ENCODE assay signal across 22 cellular contexts in genomic region chr14:66575014-66575413, GRCh38.
DNase-seq lines count a peak whose midpoint lies in the region; ATAC-seq, FAIRE-seq and TF ChIP-seq lines count a peak whose summit lies in the region.
"Had no signal": no experiment of that assay in that cellular context is flagged by ENCODE, and none has a peak within 500 bp of the region (broad histone marks: within the 10 kb centered on the region; RNA-seq: fewer than 3 reads in every experiment).

No MANE protein-coding gene starts in this region.

- in situ Hi-C loops in HepG2 (cut with HindIII; ENCODE audit: extremely low pct_ligation_motif_present, low pct_unique_long_range_greater_than_20kb) (no loop called here), GM12878 (cut with MboI) (no loop called here)

- intact Hi-C loops in HepG2 (cut with micrococcal nuclease; ENCODE audit: unreplicated experiment) (no loop called here), right lobe of liver (cut with DNase I) (no loop called here), GM12878 (cut with micrococcal nuclease; ENCODE audit: unreplicated experiment) (no loop called here)

- POLR2A ChIA-PET in HepG2 (lab: Yijun Ruan, JAX) = no interaction called here
- POLR2A ChIA-PET in GM12878 (lab: Charles Lee) = no interaction called here

- TF ChIP-seq POLR2A in HepG2 (IDR thresholded peaks at IDR 0.05; ENCODE audit: insufficient read depth in 1 of 2, low read depth in 2 of 2, low read length in 2 of 2) (no peak), right lobe of liver (IDR thresholded peaks at IDR 0.05) (no peak), GM12878 (IDR thresholded peaks at IDR 0.05; ENCODE audit: low read depth, low read length) (no peak)

- H3K9ac ChIP-seq in HepG2 (ENCODE audit: insufficient read depth, low read depth, low read length) (no peak overlapping the region), GM12878 (ENCODE audit: control insufficient read depth, insufficient read depth, low read length) (no peak overlapping the region)
- H3K9ac ChIP-seq: BLaER1 treated with 17β-estradiol and CSF1 and Interleukin-3, amounts not matched to agents 10 nM and 100 nM had no signal

- TF ChIP-seq CTCF in HepG2 (CRISPR knock-in tag; IDR thresholded peaks at IDR 0.05) (no peak), right lobe of liver (IDR thresholded peaks at IDR 0.05) (no peak), GM12878 (IDR thresholded peaks at IDR 0.05 in 2 of 3, conservative IDR thresholded peaks at IDR 0.05 in 1 of 3; ENCODE audit: control insufficient read depth in 2 of 3, extremely low read depth in 1 of 3, insufficient read depth in 1 of 3, low read depth in 3 of 3, low read length in 3 of 3) (no peak)

- no peak overlapping the region for H2AFZ ChIP-seq in HepG2 (ENCODE audit: low read length)
- no peak overlapping the region for H2AFZ ChIP-seq in GM12878 (ENCODE audit: control insufficient read depth, low read depth, low read length)

- H3K27ac ChIP-seq in HepG2 (ENCODE audit: extremely low read length, insufficient read depth, low read length) (no peak overlapping the region), right lobe of liver (no peak overlapping the region), GM12878 (ENCODE audit: control insufficient read depth, insufficient read depth) (no peak overlapping the region)
- H3K27ac ChIP-seq: 22Rv1; A549; BLaER1 treated with 17β-estradiol and CSF1 and Interleukin-3, amounts not matched to agents 10 nM and 100 nM; C4-2B had no signal

- H3K4me2 ChIP-seq in HepG2 (ENCODE audit: low read depth, low read length) (no peak overlapping the region), GM12878 (ENCODE audit: control insufficient read depth, insufficient read depth) (no peak overlapping the region)
- H3K4me2 ChIP-seq: A549; BLaER1 treated with 17β-estradiol and CSF1 and Interleukin-3, amounts not matched to agents 10 nM and 100 nM had no signal

- H3K4me1 ChIP-seq in HepG2 (ENCODE audit: insufficient read depth, low read length) = no peaks in the 10 kb centered on the region
- H3K4me1 ChIP-seq in right lobe of liver = peaks cover 0 to 6% (median 0%) of the 10 kb centered on the region in 4 donors
- H3K4me1 ChIP-seq in GM12878 (ENCODE audit: control insufficient read depth, insufficient read depth, low read length) = no peaks in the 10 kb centered on the region
- H3K4me1 ChIP-seq: A549; BLaER1 treated with 17β-estradiol and CSF1 and Interleukin-3, amounts not matched to agents 10 nM and 100 nM; Caco-2 had no signal

- TF ChIP-seq EP300 in HepG2 (IDR thresholded peaks at IDR 0.05; ENCODE audit: low read depth in 2 of 2, low read length in 2 of 2) (no peak), HepG2 (CRISPR knock-in tag; IDR thresholded peaks at IDR 0.05; ENCODE audit: borderline replicate concordance) (no peak), GM12878 (IDR thresholded peaks at IDR 0.05; ENCODE audit: borderline replicate concordance in 1 of 2, control insufficient read depth in 1 of 2, low read depth in 2 of 2, low read length in 2 of 2) (no peak)

- RAD21 ChIA-PET in GM12878 (lab: Charles Lee; ENCODE audit: unreplicated experiment) = no interaction called here

- peaks cover 45% of the 10 kb centered on the region for H3K9me3 ChIP-seq in HepG2 (ENCODE audit: low read length)
- H3K9me3 ChIP-seq in right lobe of liver = peaks cover 0 to 7% (median 0%) of the 10 kb centered on the region in 4 donors
- peaks cover 32% of the 10 kb centered on the region for H3K9me3 ChIP-seq in GM12878 (replicated peaks; ENCODE audit: control insufficient read depth, insufficient read depth, low read length)
- H3K9me3 ChIP-seq: Caco-2 had no signal

- H3K27me3 ChIP-seq in HepG2 (ENCODE audit: control insufficient read depth in 1 of 2, insufficient read depth in 2 of 2, low read length in 2 of 2) = no peaks in the 10 kb centered on the region
- no peaks in the 10 kb centered on the region for H3K27me3 ChIP-seq in right lobe of liver
- H3K27me3 ChIP-seq in GM12878 (replicated peaks in 1 of 2; ENCODE audit: control insufficient read depth in 2 of 2, insufficient read depth in 2 of 2, low read length in 1 of 2) = no peaks in the 10 kb centered on the region
- H3K27me3 ChIP-seq: BLaER1 treated with 17β-estradiol and CSF1 and Interleukin-3, amounts not matched to agents 10 nM and 100 nM had no signal

- SMC1A ChIA-PET in GM12878 (lab: Charles Lee; ENCODE audit: uncharacterized antibody, unreplicated experiment) = interaction anchor here (0.8 kb wide), 1 partner anchor 23 kb away, joined by 3 read pairs; no protein-coding TSS in a partner anchor

- ATAC-seq in HepG2 (no peak), right lobe of liver (no peak), GM12878 (no peak), HG02571 (IDR thresholded peaks at IDR 0.05; ENCODE audit: unreplicated experiment) (no peak)
- ATAC-seq: A549; CD8-positive, alpha-beta T cell had no signal

- no peak overlapping the region for H3K4me3 ChIP-seq in HepG2 (replicated peaks in 1 of 3; ENCODE audit: insufficient read depth in 1 of 3, low read depth in 2 of 3, low read length in 3 of 3)
- no peak overlapping the region for H3K4me3 ChIP-seq in right lobe of liver
- no peak overlapping the region for H3K4me3 ChIP-seq in GM12878
- H3K4me3 ChIP-seq: A549; BLaER1 treated with 17β-estradiol and CSF1 and Interleukin-3, amounts not matched to agents 10 nM and 100 nM had no signal

- H3K36me3 ChIP-seq in HepG2 (replicated peaks in 1 of 2; ENCODE audit: control insufficient read depth in 1 of 2, insufficient read depth in 2 of 2, low read length in 2 of 2) = no peaks in the 10 kb centered on the region
- no peaks in the 10 kb centered on the region for H3K36me3 ChIP-seq in right lobe of liver
- H3K36me3 ChIP-seq in GM12878 (ENCODE audit: control insufficient read depth in 2 of 2, insufficient read depth in 2 of 2, low read length in 1 of 2) = no peaks in the 10 kb centered on the region

- WGBS in HepG2 (ENCODE audit: low lambda C conversion rate) = 91% methylated on average over 2 of the region's 2 CpGs
- WGBS in right lobe of liver (ENCODE audit: insufficient coverage, low coverage, low lambda C conversion rate, missing lambda C conversion rate) = 87% methylated on average over 2 of the region's 2 CpGs
- 95% methylated on average over 2 of the region's 2 CpGs for WGBS in GM12878 (ENCODE audit: insufficient coverage, insufficient replicate concordance, low lambda C conversion rate, missing lambda C conversion rate)

- CTCF ChIA-PET in HepG2 (lab: Yijun Ruan, JAX; ENCODE audit: low intra/inter-chr PET ratio, low total read pairs) (no interaction called here), GM12878 (lab: Yijun Ruan, JAX) (no interaction called here)

- no peak for DNase-seq in HepG2 (ENCODE audit: low spot score)
- DNase-seq in right lobe of liver = no peak
- no peak for DNase-seq in GM12878 (ENCODE audit: low read depth, low spot score)
- no peak for DNase-seq in kidney glomerular epithelial cell (lab: John Stamatoyannopoulos, UW)
- DNase-seq: AML-193; Caco-2; Calu3; CD4-positive, alpha-beta T cell; CD8-positive, alpha-beta T cell; DMS153; DMS53; DMS79; DND-41; EL; GDM1 had no signal

- TF ChIP-seq RAD21 in HepG2 (CRISPR knock-in tag; IDR thresholded peaks at IDR 0.05) (no peak), GM12878 (IDR thresholded peaks at IDR 0.05; ENCODE audit: insufficient read depth, low read depth, low read length) (no peak)

- H3K79me2 ChIP-seq in HepG2 (ENCODE audit: insufficient read depth, low read length) = peaks cover 26% of the 10 kb centered on the region
- peaks cover 14% of the 10 kb centered on the region for H3K79me2 ChIP-seq in GM12878 (ENCODE audit: control insufficient read depth, insufficient read depth, low read length)

- FAIRE-seq in HepG2 (lab: Jason Lieb, UNC) (no peak), GM12878 (lab: Jason Lieb, UNC) (no peak)
- FAIRE-seq: A549, D721Med, GM12891 had no signal

- no peaks in the 10 kb centered on the region for H4K20me1 ChIP-seq in HepG2 (ENCODE audit: insufficient read depth, low read length)
- no peaks in the 10 kb centered on the region for H4K20me1 ChIP-seq in GM12878 (ENCODE audit: control insufficient read depth, insufficient read depth)
- H4K20me1 ChIP-seq: BLaER1 treated with 17β-estradiol and CSF1 and Interleukin-3, amounts not matched to agents 10 nM and 100 nM had no signal

- BruUV-seq in HepG2 (replicated peaks; lab: Mats Ljungman, UMichigan) (no TSS peak), GM12878 (replicated peaks; lab: Mats Ljungman, UMichigan) (no TSS peak)

TF ChIP-seq in HepG2, 621 proteins besides CTCF, POLR2A, EP300 and RAD21:
- TF ChIP-seq ZNF136 (CRISPR knock-in tag; IDR thresholded peaks at IDR 0.05; ENCODE audit: low read depth) (peak; percentile 91; the same call in 1 of the 2 replicates), MEF2D (CRISPR knock-in tag; IDR thresholded peaks at IDR 0.05) (no peak)

TF ChIP-seq in GM12878, 131 proteins besides CTCF, POLR2A, EP300 and RAD21 (continues in another document):
- TF ChIP-seq CBX5 (IDR thresholded peaks at IDR 0.05; ENCODE audit: low read depth) (peak; percentile 59; the same call in 1 of the 2 replicates), ZNF622 (IDR thresholded peaks at IDR 0.05) (no peak), NR2C1 (IDR thresholded peaks at IDR 0.05) (no peak), CHD4 (IDR thresholded peaks at IDR 0.05) (no peak), E2F4 (IDR thresholded peaks at IDR 0.05; ENCODE audit: low read depth, low read length) (no peak), GATAD2B (conservative IDR thresholded peaks at IDR 0.05; ENCODE audit: low read depth) (no peak), ZNF207 (IDR thresholded peaks at IDR 0.05; ENCODE audit: borderline replicate concordance) (no peak), ATF7 (IDR thresholded peaks at IDR 0.05; ENCODE audit: low read depth) (no peak), CBX3 (IDR thresholded peaks at IDR 0.05; ENCODE audit: borderline replicate concordance, low read depth) (peak; percentile 81; the same call in 1 of the 2 replicates)

Comparison
In these comparisons a context has a peak if more than half of its experiments do, and no peak if none do; other contexts are left out.
1. Of the 75 proteins assayed by ChIP-seq in both HepG2 and GM12878: peak only in HepG2: none; only in GM12878: CBX5; in both: none; in neither: 74.